10 cellular contexts compared by ENCODE assay signal in genomic region chr5:78530342-78531096, GRCh38.
DNase-seq lines count a peak whose midpoint lies in the region; ATAC-seq and TF ChIP-seq lines count a peak whose summit lies in the region.
"Had no signal": no experiment of that assay in that cellular context is flagged by ENCODE, and none has a peak within 500 bp of the region (broad histone marks: within the 10 kb centered on the region; RNA-seq: fewer than 3 reads in every experiment).

No MANE protein-coding gene starts in this region.

- ATAC-seq in activated T-helper 17 cell treated with anti-CD3 and anti-CD28 coated beads, Interleukin-2, amount 50 U/mL, for 72 hours (replicated peaks) = peak; percentile 7
- no peak for ATAC-seq in gastroesophageal sphincter
- no peak for ATAC-seq in GM21367 (IDR thresholded peaks at IDR 0.05; ENCODE audit: unreplicated experiment)

- H3K4me1 ChIP-seq in HEK293 (ENCODE audit: control insufficient read depth, insufficient read depth, low read length) (no peaks in the 10 kb centered on the region), gastroesophageal sphincter (peaks cover 9 to 64% (median 38%) of the 10 kb centered on the region in 3 donors), tibial artery (peaks cover 5 to 72% (median 54%) of the 10 kb centered on the region in 4 donors)

- POLR2A ChIA-PET in HEK293 (lab: Yijun Ruan, JAX) = no interaction called here

- no peak overlapping the region for H3K27ac ChIP-seq in HEK293 (ENCODE audit: extremely low read depth, low read depth, low read length)
- H3K27ac ChIP-seq in gastroesophageal sphincter = peak overlapping the region in 3 of 4 donors; percentile 20 to 56 (median 46)
- H3K27ac ChIP-seq in tibial artery = peak overlapping the region; percentile 19 to 77

- no peak overlapping the region for H3K4me3 Mint-ChIP-seq in activated T-helper 17 cell treated with anti-CD3 and anti-CD28 coated beads, Interleukin-2, amount 50 U/mL, for 72 hours
- H3K4me3 Mint-ChIP-seq: naive B cell had no signal

- no peaks in the 10 kb centered on the region for H3K36me3 Mint-ChIP-seq in activated T-helper 17 cell treated with anti-CD3 and anti-CD28 coated beads, Interleukin-2, amount 50 U/mL, for 72 hours (ENCODE audit: low read depth)

- DNase-seq in tibial artery (no peak), NCI-H1105 (lab: John Stamatoyannopoulos, UW) (no peak)
- no peak for DNase-seq in activated naive CD4-positive, alpha-beta T cell treated with anti-CD3 and anti-CD28 coated beads, Interleukin-2, amount 50 U/mL, for 16 hours
- DNase-seq: glutamatergic neuron, naive B cell, NCI-H446 had no signal

- peaks cover 6% of the 10 kb centered on the region for H3K4me1 Mint-ChIP-seq in activated T-helper 17 cell treated with anti-CD3 and anti-CD28 coated beads, Interleukin-2, amount 50 U/mL, for 72 hours
- H3K4me1 Mint-ChIP-seq: naive B cell had no signal

- peaks cover 5% of the 10 kb centered on the region for H3K27me3 Mint-ChIP-seq in activated T-helper 17 cell treated with anti-CD3 and anti-CD28 coated beads, Interleukin-2, amount 50 U/mL, for 72 hours
- H3K27me3 Mint-ChIP-seq: naive B cell had no signal

- H3K9me3 ChIP-seq in HEK293 (ENCODE audit: control insufficient read depth, insufficient read depth, low read depth, low read length) (no peaks in the 10 kb centered on the region), gastroesophageal sphincter (no peaks in the 10 kb centered on the region), tibial artery (no peaks in the 10 kb centered on the region)

- H3K4me3 ChIP-seq in HEK293 (ENCODE audit: low read depth, low read length) = no peak overlapping the region
- no peak overlapping the region for H3K4me3 ChIP-seq in gastroesophageal sphincter
- no peak overlapping the region for H3K4me3 ChIP-seq in tibial artery

- CTCF ChIA-PET in HEK293 (lab: Yijun Ruan, JAX) = interaction anchor here (0.6 kb wide), 1 partner anchor 47 kb away, joined by 3 read pairs; no protein-coding TSS in a partner anchor

- intact Hi-C loops in tibial artery (cut with DNase I; ENCODE audit: low total_unique reads) = no loop called here

- H3K36me3 ChIP-seq in HEK293 (ENCODE audit: control insufficient read depth in 2 of 2, insufficient read depth in 1 of 2, low read length in 2 of 2) (no peaks in the 10 kb centered on the region), gastroesophageal sphincter (no peaks in the 10 kb centered on the region), tibial artery (no peaks in the 10 kb centered on the region)

- H3K27me3 ChIP-seq in gastroesophageal sphincter (no peaks in the 10 kb centered on the region), tibial artery (no peaks in the 10 kb centered on the region)

- no peaks in the 10 kb centered on the region for H3K9me3 Mint-ChIP-seq in activated T-helper 17 cell treated with anti-CD3 and anti-CD28 coated beads, Interleukin-2, amount 50 U/mL, for 72 hours
- H3K9me3 Mint-ChIP-seq: naive B cell had no signal

- WGBS in gastroesophageal sphincter (ENCODE audit: low coverage in 1 of 2), 2 donors = 39 to 58% methylated on average over 2 to 3 of the region's 3 CpGs

- no peak for TF ChIP-seq CTCF in HEK293 (tag by site-specific recombination; IDR thresholded peaks at IDR 0.05)
- TF ChIP-seq CTCF in gastroesophageal sphincter (IDR thresholded peaks at IDR 0.05) = no peak
- TF ChIP-seq CTCF in tibial artery (IDR thresholded peaks at IDR 0.05) = no peak

- no peak for TF ChIP-seq POLR2A in gastroesophageal sphincter (IDR thresholded peaks at IDR 0.05)

- TF ChIP-seq EP300 in gastroesophageal sphincter (IDR thresholded peaks at IDR 0.05) = no peak

- H3K27ac Mint-ChIP-seq in activated T-helper 17 cell treated with anti-CD3 and anti-CD28 coated beads, Interleukin-2, amount 50 U/mL, for 72 hours = no peak overlapping the region

TF ChIP-seq in HEK293, 187 proteins besides CTCF, POLR2A, EP300 and RAD21 (continues in another document):
- TF ChIP-seq ATF2 (tag by site-specific recombination; IDR thresholded peaks at IDR 0.05; ENCODE audit: low read depth) (0 out of 2 replicates have a peak, but pooled peaks have one; percentile 10), GLIS1 (tag by site-specific recombination; IDR thresholded peaks at IDR 0.05) (no peak), ZNF280C (tag by site-specific recombination; IDR thresholded peaks at IDR 0.05) (no peak), ZNF548 (tag by site-specific recombination; IDR thresholded peaks at IDR 0.05) (no peak), ZEB2 (tag by site-specific recombination; IDR thresholded peaks at IDR 0.05) (peak; percentile 54; the same call in 1 of the 2 replicates), ZNF830 (tag by site-specific recombination; IDR thresholded peaks at IDR 0.05; ENCODE audit: low read depth) (no peak), ZNF639 (tag by site-specific recombination; IDR thresholded peaks at IDR 0.05) (no peak), PRDM10 (tag by site-specific recombination; IDR thresholded peaks at IDR 0.05) (peak; percentile 66), ZNF10 (tag by site-specific recombination; IDR thresholded peaks at IDR 0.05) (peak; percentile 97), ZNF239 (tag by site-specific recombination; IDR thresholded peaks at IDR 0.05) (no peak)
